22 cellular contexts compared by ENCODE assay signal in the genomic region with DNA sequence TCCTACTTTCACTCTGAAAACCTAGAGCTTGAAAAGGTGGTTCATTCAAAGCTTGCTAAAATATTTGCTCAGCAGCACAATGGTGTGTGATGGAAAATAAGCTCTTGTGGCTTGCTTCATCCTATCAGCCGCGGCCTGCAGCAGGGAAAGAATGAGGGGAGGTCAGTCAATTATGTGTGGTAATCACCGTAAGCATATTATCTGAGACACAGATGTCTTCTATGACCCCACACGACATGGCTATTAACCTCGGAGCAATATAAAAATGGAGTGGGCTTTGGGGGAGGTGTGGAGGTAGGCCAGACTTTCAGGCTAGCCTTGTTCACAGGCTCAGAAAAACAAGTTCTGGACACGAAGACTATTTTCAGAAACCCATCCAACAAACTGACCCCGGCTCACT.
"Had no signal": no experiment of that assay in that cellular context is flagged by ENCODE, and none has a peak within 500 bp of the region (broad histone marks: within the 10 kb centered on the region; RNA-seq: fewer than 3 reads in every experiment).

No MANE protein-coding gene starts in this region.

- DNase-seq: activated CD4-positive, alpha-beta memory T cell treated with anti-CD3 and anti-CD28 coated beads for 36 hours; activated CD4-positive, alpha-beta T cell treated with anti-CD3 and anti-CD28 coated beads for 48 hours; activated CD8-positive, alpha-beta memory T cell treated with anti-CD3 and anti-CD28 coated beads, Interleukin-2, amount 50 U/mL, for 4 hours; activated gamma-delta T cell treated with Interleukin-2 at 50 U/mL for 16 hours; activated naive CD4-positive, alpha-beta T cell treated with anti-CD3 and anti-CD28 coated beads, Interleukin-2, amount 50 U/mL, for 16 hours; activated naive CD8-positive, alpha-beta T cell treated with anti-CD3 and anti-CD28 coated beads, Interleukin-2, amount 50 U/mL, for 24 hours; activated T-cell treated with anti-CD3 and anti-CD28 coated beads, Interleukin-2, amount 50 U/mL, for 1 hour; amygdala; caudate nucleus; cortex of kidney; effector memory CD8-positive, alpha-beta T cell; foreskin fibroblast; hypothalamus; immature natural killer cell; kidney; naive B cell; nephron progenitor cell; right lobe of liver; stimulated activated CD4-positive, alpha-beta T cell treated with anti-CD3 and anti-CD28 coated beads, Interleukin-4, amount 100 ng/mL, for 1 hour; stimulated activated naive CD8-positive, alpha-beta T cell treated with anti-CD3 and anti-CD28 coated beads, Interleukin-15, Interleukin-2, amounts not matched to agents 100 U/mL and 50 U/mL, for 24 hours; testis; transverse colon had no signal
